ENCODE assay signal across 27 cellular contexts in genomic region chr2:219656523-219656922, GRCh38. TPM values are rescaled to one million over a fixed set of nuclear protein-coding genes. Genes with fewer than 3 reads are reported as not detected.
DNase-seq lines count a peak whose midpoint lies in the region; ATAC-seq, FAIRE-seq and TF ChIP-seq lines count a peak whose summit lies in the region.
"Had no signal": no experiment of that assay in that cellular context is flagged by ENCODE, and none has a peak within 500 bp of the region (broad histone marks: within the 10 kb centered on the region; RNA-seq: fewer than 3 reads in every experiment).

No MANE protein-coding gene starts in this region.

- no peaks in the 10 kb centered on the region for H3K9me2 ChIP-seq in GM23248 (ENCODE audit: insufficient read depth)

- no peaks in the 10 kb centered on the region for H3K36me3 ChIP-seq in GM23248 (ENCODE audit: low read depth)
- no peaks in the 10 kb centered on the region for H3K36me3 ChIP-seq in K562 (ENCODE audit: control insufficient read depth, insufficient read depth, low read length)
- H3K36me3 ChIP-seq: esophagus squamous epithelium, heart right ventricle, left ventricle myocardium inferior, prostate gland, upper lobe of left lung had no signal

- no peak for TF ChIP-seq POLR2A in K562 (conservative IDR thresholded peaks at IDR 0.05)

- H3K9ac ChIP-seq in GM23248 (no peak overlapping the region), K562 (ENCODE audit: insufficient read depth in 1 of 2, low read depth in 2 of 2, low read length in 2 of 2) (no peak overlapping the region)

- TF ChIP-seq RAD21 in K562 (CRISPR knock-in tag; conservative IDR thresholded peaks at IDR 0.05 in 1 of 2, IDR thresholded peaks at IDR 0.05 in 1 of 2) = no peak

- H3K27ac ChIP-seq in GM23248 (no peak overlapping the region), K562 (ENCODE audit: extremely low read depth, low read depth, low read length) (no peak overlapping the region)
- H3K27ac ChIP-seq: body of pancreas, esophagus squamous epithelium, heart right ventricle, left ventricle myocardium inferior, prostate gland, upper lobe of left lung had no signal

- H3K4me3 ChIP-seq in GM23248 = no peak overlapping the region
- no peak overlapping the region for H3K4me3 ChIP-seq in K562
- H3K4me3 ChIP-seq: body of pancreas, esophagus squamous epithelium, heart right ventricle, left ventricle myocardium inferior, prostate gland, upper lobe of left lung had no signal

- no peak for TF ChIP-seq EP300 in K562 (IDR thresholded peaks at IDR 0.05; ENCODE audit: low read length)

- TF ChIP-seq CTCF in K562 (IDR thresholded peaks at IDR 0.05 in 2 of 3, conservative IDR thresholded peaks at IDR 0.05 in 1 of 3; ENCODE audit: insufficient read depth in 2 of 3, low read depth in 1 of 3, low read length in 3 of 3) = no peak

- H4K20me1 ChIP-seq in GM23248 (ENCODE audit: insufficient read depth) (no peaks in the 10 kb centered on the region), K562 (replicated peaks; ENCODE audit: control insufficient read depth, insufficient read depth, low read length) (no peaks in the 10 kb centered on the region)

- CTCF ChIA-PET in K562 (lab: Yijun Ruan, JAX; ENCODE audit: low intra/inter-chr PET ratio) = no interaction called here

- H3K27me3 ChIP-seq in GM23248 (replicated peaks; ENCODE audit: insufficient read depth) = peaks cover 8% of the 10 kb centered on the region
- no peaks in the 10 kb centered on the region for H3K27me3 ChIP-seq in K562 (ENCODE audit: control insufficient read depth in 2 of 2, insufficient read depth in 2 of 2, low read length in 2 of 2)
- H3K27me3 ChIP-seq: upper lobe of left lung had no signal

- DNase-seq in GM23248 = peak; percentile 22
- peak; percentile 85 for DNase-seq in M059J (ENCODE audit: low read depth)
- no peak for DNase-seq in K562 (ENCODE audit: extremely low read depth in 1 of 4, low spot score in 3 of 4)
- peak; percentile 42 for DNase-seq in iris pigment epithelial cell (ENCODE audit: low read depth)
- no peak for DNase-seq in D341Med (ENCODE audit: low spot score)
- no peak for DNase-seq in glomerular visceral epithelial cell (ENCODE audit: extremely low spot score)
- DNase-seq in activated CD4-positive, alpha-beta T cell treated with anti-CD3 and anti-CD28 coated beads, Interleukin-2, amount 50 U/mL, for 48 hours = no peak
- no peak for DNase-seq in HK-2 (ENCODE audit: unreplicated experiment)
- DNase-seq: activated CD8-positive, alpha-beta memory T cell treated with anti-CD3 and anti-CD28 coated beads, Interleukin-2, amount 50 U/mL, for 4 hours; activated effector memory CD4-positive, alpha-beta T cell treated with Interleukin-2 at 50 U/mL for 16 hours; activated naive CD8-positive, alpha-beta T cell treated with anti-CD3 and anti-CD28 coated beads, Interleukin-2, amount 10 ng/mL, durations not matched to agents 7 days and 5 days; body of pancreas; effector memory CD4-positive, alpha-beta T cell; esophagus squamous epithelium; GOT3; heart right ventricle; Karpas-422; left ventricle myocardium inferior; NCI-H1092 treated with DMSO at 0.1 percent for 48 hours; NCI-H2029 treated with DMSO at 0.1 percent for 48 hours; NCI-H446 treated with DMSO at 0.1 percent for 48 hours; upper lobe of left lung had no signal

- in situ Hi-C loops in GM23248 (cut with MboI) (no loop called here), K562 (cut with MboI) (no loop called here)

- POLR2A ChIA-PET in K562 (lab: Yijun Ruan, JAX) = interaction anchor here (1.0 kb wide), 1 partner anchor 10 kb away, joined by 4 read pairs; no protein-coding TSS in a partner anchor

- peak; percentile 26 for FAIRE-seq in K562 (lab: Jason Lieb, UNC)
- FAIRE-seq: D721Med, HTR-8/SVneo had no signal

- H3K79me2 ChIP-seq in GM23248 (ENCODE audit: insufficient read depth) (no peaks in the 10 kb centered on the region), K562 (ENCODE audit: control insufficient read depth, insufficient read depth, low read length) (no peaks in the 10 kb centered on the region)

- H3K4me1 ChIP-seq in GM23248 (ENCODE audit: insufficient read depth) (no peaks in the 10 kb centered on the region), K562 (replicated peaks in 1 of 2; ENCODE audit: control insufficient read depth in 2 of 2, insufficient read depth in 2 of 2, low read length in 2 of 2) (peaks cover 0 to 24% of the 10 kb centered on the region in 2 experiments; a peak in 2 of 5 replicates)
- H3K4me1 ChIP-seq: body of pancreas, esophagus squamous epithelium, heart right ventricle, left ventricle myocardium inferior, prostate gland, upper lobe of left lung had no signal

- BruUV-seq in K562 (replicated peaks; lab: Mats Ljungman, UMichigan) = no TSS peak

- H3K4me2 ChIP-seq in GM23248 (ENCODE audit: unreplicated experiment) = no peak overlapping the region
- H3K4me2 ChIP-seq in K562 (ENCODE audit: insufficient read depth, low read length) = no peak overlapping the region

- H2AFZ ChIP-seq in GM23248 (no peak overlapping the region), K562 (ENCODE audit: low read depth, low read length) (peak overlapping the region; percentile 70)

- intact Hi-C loops in K562 (cut with micrococcal nuclease) = no loop called here

- H3K9me3 ChIP-seq in GM23248 (ENCODE audit: low read depth) (no peaks in the 10 kb centered on the region), K562 (replicated peaks; ENCODE audit: control insufficient read depth, insufficient read depth, low read depth, low read length) (peaks cover 9% of the 10 kb centered on the region; the same call in 1 of the 2 replicates)
- H3K9me3 ChIP-seq: prostate gland had no signal

- no peaks in the 10 kb centered on the region for H3K9me1 ChIP-seq in K562 (ENCODE audit: control insufficient read depth, insufficient read depth, low read length)

- no peak for ATAC-seq in K562
- ATAC-seq: body of pancreas, heart right ventricle, SK-N-SH treated with all-trans-retinoic acid at 6 μM for 48 hours had no signal

- 98 to 100% methylated on average over 1 of the region's 1 CpG for WGBS in GM23248 (ENCODE audit: low coverage in 1 of 2, low lambda C conversion rate in 2 of 2, missing lambda C conversion rate in 2 of 2), 2 experiments
- 64% methylated on average over 1 of the region's 1 CpG for WGBS in K562 (ENCODE audit: insufficient coverage, low coverage, missing lambda C conversion rate)

- no peaks in the 10 kb centered on the region for H3F3A ChIP-seq in GM23248 (ENCODE audit: insufficient read depth)

TF ChIP-seq in K562, 482 proteins besides CTCF, POLR2A, EP300 and RAD21 (continues in another document):
- TF ChIP-seq ZBTB7A (IDR thresholded peaks at IDR 0.05; ENCODE audit: borderline replicate concordance, control insufficient read depth, low read depth, low read length) (no peak), SMARCE1 (IDR thresholded peaks at IDR 0.05) (0 out of 2 replicates have a peak, but pooled peaks have one; percentile 43), PRMT5 (CRISPR knock-in tag; IDR thresholded peaks at IDR 0.05) (no peak), ZNF316 (IDR thresholded peaks at IDR 0.05) (peak; percentile 77), OTX1 (CRISPR knock-in tag; IDR thresholded peaks at IDR 0.05) (no peak), HMG20B (CRISPR knock-in tag; IDR thresholded peaks at IDR 0.05) (no peak)

RNA-seq across cellular contexts. Expression of gene SLC4A3, which starts 29.1 kb away (rescaled TPM):
- total RNA-seq in GM23248 (2014; rRNA removed; shearing (Covaris generic)) = 0.54 and 1.6 TPM in 2 replicates
- polyA plus RNA-seq in GM23248 (2016; fragmentation: Nextera tagmentation; extraction: Ambion mirVana) (0.79 and 0.96 TPM in 2 replicates), K562 (2011; rRNA removed) (0.26 and 0.76 TPM in 2 replicates), K562 (2014; fragmentation: Illumina TruSeq; extraction: Trizol) (0.04 TPM in 1 of 2 replicates, not detected in the other), K562 (2014; fragmentation: Nextera tagmentation; extraction: Ambion mirVana) (not detected), K562 (2014; rRNA removed) (0.05 and 0.11 TPM in 2 replicates)
- total RNA-seq in M059J (2014; rRNA removed; shearing (Covaris generic)) = 1.2 and 2.6 TPM in 2 replicates
- total RNA-seq in K562 (2011; cell fraction: chromatin; rRNA removed; ENCODE audit: low replicate concordance) = 0.28 and 2.2 TPM in 2 replicates
- total RNA-seq in K562 (2011; cell fraction: nucleolus; rRNA removed) = 0.53 and 1.0 TPM in 2 replicates
- total RNA-seq in K562 (2011; cell fraction: nucleoplasm; rRNA removed) = 0.53 and 0.59 TPM in 2 replicates
- total RNA-seq in K562 (2014; rRNA removed) (not detected in 2 replicates), K562 (2014; rRNA removed; fragmentation: Illumina TruSeq; extraction: Trizol) (not detected in 2 replicates), K562 (2015; rRNA removed; fragmentation: Illumina TruSeq; extraction: Trizol) (0.04 TPM in 1 of 2 replicates, not detected in the other), K562 (2021) (0.04 and 0.31 TPM in 2 replicates)
- polyA plus RNA-seq in K562 (2011; cell fraction: cytosol; rRNA removed) = 0.39 and 0.62 TPM in 2 replicates
- 3.3 and 5.9 TPM in 2 replicates for polyA plus RNA-seq in K562 (2011; cell fraction: nucleus; rRNA removed)
- 0.08 and 0.17 TPM in 2 replicates for polyA plus RNA-seq in K562 (2012)
- not detected in 2 replicates for polyA minus RNA-seq in K562 (2011; rRNA and poly(A)+ RNA removed)
- not detected in 2 replicates for polyA minus RNA-seq in K562 (2011; cell fraction: cytosol; rRNA and poly(A)+ RNA removed)
- 1.1 and 2.2 TPM in 2 replicates for polyA minus RNA-seq in K562 (2011; cell fraction: nucleus; rRNA and poly(A)+ RNA removed)
- total RNA-seq: activated naive CD8-positive, alpha-beta T cell treated with anti-CD3 and anti-CD28 coated beads, Interleukin-2, amount 10 ng/mL, durations not matched to agents 7 days and 5 days had no signal
- polyA plus RNA-seq: CD14-positive monocyte had no signal

RNA-seq across cellular contexts. Expression of gene STK11IP, which starts 58.9 kb away (rescaled TPM):
- total RNA-seq in GM23248 (2014; rRNA removed; shearing (Covaris generic)) = 10.5 and 13.9 TPM in 2 replicates
- polyA plus RNA-seq in GM23248 (2016; fragmentation: Nextera tagmentation; extraction: Ambion mirVana) (7.3 and 7.9 TPM in 2 replicates), K562 (2011; rRNA removed) (4.7 and 14.4 TPM in 2 replicates), K562 (2014; fragmentation: Illumina TruSeq; extraction: Trizol) (7.3 and 10.6 TPM in 2 replicates), K562 (2014; fragmentation: Nextera tagmentation; extraction: Ambion mirVana) (under 1 TPM; 0.52 to 0.89 TPM), K562 (2014; rRNA removed) (9.0 and 12.6 TPM in 2 replicates)
- total RNA-seq in M059J (2014; rRNA removed; shearing (Covaris generic)) = 6.7 and 16.3 TPM in 2 replicates
- 27.6 and 95.1 TPM in 2 replicates for total RNA-seq in K562 (2011; cell fraction: chromatin; rRNA removed; ENCODE audit: low replicate concordance)
- total RNA-seq in K562 (2011; cell fraction: nucleolus; rRNA removed) = 56.0 and 75.7 TPM in 2 replicates
- total RNA-seq in K562 (2011; cell fraction: nucleoplasm; rRNA removed) = 40.2 and 44.7 TPM in 2 replicates
- total RNA-seq in K562 (2014; rRNA removed) (8.5 and 10.3 TPM in 2 replicates), K562 (2014; rRNA removed; fragmentation: Illumina TruSeq; extraction: Trizol) (3.3 TPM in 2 replicates), K562 (2015; rRNA removed; fragmentation: Illumina TruSeq; extraction: Trizol) (5.6 and 6.5 TPM in 2 replicates), K562 (2021) (20.6 and 21.7 TPM in 2 replicates)
- polyA plus RNA-seq in K562 (2011; cell fraction: cytosol; rRNA removed) = 5.6 and 6.8 TPM in 2 replicates
- polyA plus RNA-seq in K562 (2011; cell fraction: nucleus; rRNA removed) = 89.3 and 106 TPM in 2 replicates
- 14.2 TPM in 2 replicates for polyA plus RNA-seq in K562 (2012)
- 5.2 and 5.4 TPM in 2 replicates for polyA minus RNA-seq in K562 (2011; rRNA and poly(A)+ RNA removed)
- 9.6 and 10.6 TPM in 2 replicates for polyA minus RNA-seq in K562 (2011; cell fraction: cytosol; rRNA and poly(A)+ RNA removed)
- polyA minus RNA-seq in K562 (2011; cell fraction: nucleus; rRNA and poly(A)+ RNA removed) = 27.2 and 31.0 TPM in 2 replicates

Comparison
In these comparisons a context has a peak if more than half of its experiments do, and no peak if none do; other contexts are left out.
1. DNase-seq: peak in GM23248 (single experiment), M059J (single experiment) and iris pigment epithelial cell (single experiment); none in K562 (0 of 4), D341Med (single experiment), glomerular visceral epithelial cell (single experiment), activated CD4-positive, alpha-beta T cell treated with anti-CD3 and anti-CD28 coated beads, Interleukin-2, amount 50 U/mL, for 48 hours (0 of 2) and HK-2 (single experiment).